Comparison of ENCODE assay signal across 9 cellular contexts in genomic region chr15:63238796-63239195, GRCh38.
A peak's percentile ranks its signal among the peaks of the same experiment; 100 is the strongest.
DNase-seq lines count a peak whose midpoint lies in the region; ATAC-seq lines count a peak whose summit lies in the region.
"Had no signal": no experiment of that assay in that cellular context is flagged by ENCODE, and none has a peak within 500 bp of the region (broad histone marks: within the 10 kb centered on the region; RNA-seq: fewer than 3 reads in every experiment).

No MANE protein-coding gene starts in this region.

- ATAC-seq in effector memory CD8-positive, alpha-beta T cell (replicated peaks) = peak; percentile 77

- H3K27me3 Mint-ChIP-seq in effector memory CD8-positive, alpha-beta T cell = no peaks in the 10 kb centered on the region
- H3K27me3 Mint-ChIP-seq: IgD-negative memory B cell had no signal

- no peaks in the 10 kb centered on the region for H3K9me3 Mint-ChIP-seq in effector memory CD8-positive, alpha-beta T cell

- H3K36me3 Mint-ChIP-seq in effector memory CD8-positive, alpha-beta T cell (ENCODE audit: insufficient read depth) = peaks cover 51% of the 10 kb centered on the region

- peak; percentile 10 for DNase-seq in stimulated activated naive CD4-positive, alpha-beta T cell treated with Interleukin-2 at 50 U/mL for 16 hours (lab: John Stamatoyannopoulos, UW)
- DNase-seq in stimulated activated naive CD4-positive, alpha-beta T cell (lab: John Stamatoyannopoulos, UW) = no peak
- DNase-seq in NCI-H226 (peak; percentile 99), kidney glomerular epithelial cell (lab: John Stamatoyannopoulos, UW) (no peak), SIG-M5 treated with dmso at 0.1 percent for 504 hours (lab: John Stamatoyannopoulos, UW; ENCODE audit: unreplicated experiment) (no peak), NCI-H1092 treated with DMSO at 0.1 percent for 48 hours (lab: John Stamatoyannopoulos, UW) (no peak), pons (ENCODE audit: low spot score) (no peak)
- DNase-seq in effector memory CD8-positive, alpha-beta T cell = no peak

- peak overlapping the region; percentile 12 to 39 for H3K27ac Mint-ChIP-seq in effector memory CD8-positive, alpha-beta T cell

- H3K4me1 Mint-ChIP-seq in effector memory CD8-positive, alpha-beta T cell (ENCODE audit: low read depth in 2 of 2) = peaks cover 48 to 69% of the 10 kb centered on the region in 2 donors

- H3K4me3 Mint-ChIP-seq in effector memory CD8-positive, alpha-beta T cell = peak overlapping the region in 1 of 2 donors; percentile 60
- H3K4me3 Mint-ChIP-seq: IgD-negative memory B cell had no signal

Comparison
In these comparisons a context has a peak if more than half of its experiments do, and no peak if none do; other contexts are left out.
1. DNase-seq: peak in stimulated activated naive CD4-positive, alpha-beta T cell treated with Interleukin-2 at 50 U/mL for 16 hours (single experiment) and NCI-H226 (single experiment); none in stimulated activated naive CD4-positive, alpha-beta T cell (0 of 6), effector memory CD8-positive, alpha-beta T cell (0 of 3), kidney glomerular epithelial cell (single experiment), SIG-M5 treated with dmso at 0.1 percent for 504 hours (single experiment), NCI-H1092 treated with DMSO at 0.1 percent for 48 hours (single experiment) and pons (single experiment).